In the genomic region with DNA sequence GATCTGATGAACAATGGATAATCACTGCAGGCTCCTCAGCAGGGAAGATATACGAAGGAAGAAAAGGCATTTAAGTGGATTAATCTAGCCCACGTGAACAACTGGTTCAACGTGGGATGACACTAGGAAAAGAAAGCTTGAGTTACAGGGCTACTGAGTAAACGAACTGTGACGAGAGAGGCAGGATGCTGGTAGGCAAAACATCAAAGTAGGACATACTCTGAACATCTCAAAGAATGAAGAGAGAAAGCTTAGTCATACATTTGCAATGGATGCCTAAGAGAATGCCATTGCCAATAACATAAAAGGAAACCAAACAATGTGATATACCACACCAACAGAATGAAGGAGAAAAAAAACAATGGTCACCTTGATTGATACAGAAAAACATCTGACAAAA, we compare ENCODE assay signal across 11 cellular contexts. TPM values are rescaled to one million over a fixed set of nuclear protein-coding genes. Genes with fewer than 3 reads are reported as not detected.
DNase-seq lines count a peak whose midpoint lies in the region; ATAC-seq and TF ChIP-seq lines count a peak whose summit lies in the region.
"Had no signal": no experiment of that assay in that cellular context is flagged by ENCODE, and none has a peak within 500 bp of the region (broad histone marks: within the 10 kb centered on the region; RNA-seq: fewer than 3 reads in every experiment).

No MANE protein-coding gene starts in this region.

- in situ Hi-C loops in G401 (cut with HindIII; ENCODE audit: low sequenced_read_pairs), result no loop called here

- H3K79me2 ChIP-seq in SK-N-SH (ENCODE audit: insufficient read depth), result peaks cover 60% of the 10 kb centered on the region

- H3K4me3 ChIP-seq in SK-N-SH (ENCODE audit: low read depth in 2 of 2, low read length in 1 of 2) (no peak overlapping the region), choroid plexus epithelial cell (ENCODE audit: low read depth, low read length) (no peak overlapping the region), esophagus squamous epithelium (no peak overlapping the region)
- H3K4me3 ChIP-seq: coronary artery, SJCRH30, tibial artery had no signal

- H3K9me3 ChIP-seq in SK-N-SH (no peaks in the 10 kb centered on the region), esophagus squamous epithelium (no peaks in the 10 kb centered on the region)
- H3K9me3 ChIP-seq: SJCRH30, tibial artery had no signal

- H4K20me1 ChIP-seq in SK-N-SH (ENCODE audit: insufficient read depth), result no peaks in the 10 kb centered on the region

- no peak for TF ChIP-seq RAD21 in SK-N-SH (IDR thresholded peaks at IDR 0.05; ENCODE audit: low read length)

- intact Hi-C loops in esophagus squamous epithelium (cut with DNase I), result no loop called here

- POLR2A ChIA-PET in SK-N-SH (lab: Yijun Ruan, JAX), result interaction anchor here (1.2 kb wide), 1 partner anchor 13 kb away, joined by 4 read pairs; a partner anchor contains a TSS

- 84% methylated on average over 5 of the region's 5 CpGs for WGBS in SK-N-SH (ENCODE audit: low lambda C conversion rate)
- 29 to 32% methylated on average over 5 of the region's 5 CpGs for WGBS in esophagus squamous epithelium, 2 donors

- ATAC-seq in SK-N-SH treated with all-trans-retinoic acid at 6 μM for 48 hours (peak; percentile 51), HG03159 (IDR thresholded peaks at IDR 0.05; ENCODE audit: unreplicated experiment) (no peak)

- no peaks in the 10 kb centered on the region for H3K27me3 ChIP-seq in SK-N-SH (ENCODE audit: insufficient read depth)
- H3K27me3 ChIP-seq in esophagus squamous epithelium, result no peaks in the 10 kb centered on the region
- H3K27me3 ChIP-seq: SJCRH30, tibial artery had no signal

- H3K36me3 ChIP-seq in SK-N-SH (replicated peaks in 1 of 2; ENCODE audit: control insufficient read depth in 1 of 2, insufficient read depth in 2 of 2, low read length in 1 of 2), result peaks cover 0 to 9% of the 10 kb centered on the region in 2 experiments
- H3K36me3 ChIP-seq in esophagus squamous epithelium, result peaks cover 0 to 10% (median 0%) of the 10 kb centered on the region in 3 donors
- H3K36me3 ChIP-seq: SJCRH30, tibial artery had no signal

- no peak for DNase-seq in SK-N-SH
- peak; percentile 59 for DNase-seq in NCI-H345 (lab: John Stamatoyannopoulos, UW)
- DNase-seq in choroid plexus epithelial cell (ENCODE audit: low read depth), result peak; percentile 68
- DNase-seq in non-pigmented ciliary epithelial cell (ENCODE audit: low read depth), result peak; percentile 59
- DNase-seq in esophagus squamous epithelium (lab: John Stamatoyannopoulos, UW), result no peak
- no peak for DNase-seq in G401 (ENCODE audit: low spot score)
- DNase-seq: tibial artery had no signal

- no peak for TF ChIP-seq POLR2A in esophagus squamous epithelium (IDR thresholded peaks at IDR 0.05)

- H3K4me1 ChIP-seq in SK-N-SH (ENCODE audit: control insufficient read depth in 1 of 2, insufficient read depth in 2 of 2, low read depth in 1 of 2, low read length in 1 of 2) (peaks cover 0 to 4% of the 10 kb centered on the region in 2 experiments; a peak in 1 of 4 replicates), esophagus squamous epithelium (peaks cover 0 to 16% (median 0%) of the 10 kb centered on the region in 3 donors)
- H3K4me1 ChIP-seq: tibial artery had no signal

- CTCF ChIA-PET in SK-N-SH (lab: Yijun Ruan, JAX), result interaction anchor here (0.9 kb wide), 1 partner anchor 33 kb away, joined by 3 read pairs; no protein-coding TSS in a partner anchor

- peaks cover 5% of the 10 kb centered on the region for H3F3A ChIP-seq in SK-N-SH (replicated peaks; ENCODE audit: insufficient read depth)

- H3K27ac ChIP-seq in SK-N-SH (ENCODE audit: low read depth in 2 of 2, low read length in 1 of 2), result no peak overlapping the region
- no peak overlapping the region for H3K27ac ChIP-seq in esophagus squamous epithelium
- H3K27ac ChIP-seq: coronary artery, SJCRH30, tibial artery had no signal

- no peak overlapping the region for H3K9ac ChIP-seq in SK-N-SH

- no peak for TF ChIP-seq EP300 in SK-N-SH (IDR thresholded peaks at IDR 0.05; ENCODE audit: borderline replicate concordance in 1 of 2, low read depth in 1 of 2, low read length in 1 of 2)

- no peak overlapping the region for H2AFZ ChIP-seq in SK-N-SH (ENCODE audit: low read depth)

- no peaks in the 10 kb centered on the region for H3K9me2 ChIP-seq in SK-N-SH

- TF ChIP-seq CTCF in SK-N-SH (IDR thresholded peaks at IDR 0.05) (no peak), choroid plexus epithelial cell (conservative IDR thresholded peaks at IDR 0.05; ENCODE audit: low read depth, low read length) (no peak), esophagus squamous epithelium (IDR thresholded peaks at IDR 0.05) (no peak)

- H3K4me2 ChIP-seq in SK-N-SH, result no peak overlapping the region

TF ChIP-seq in SK-N-SH treated with all-trans-retinoic acid at 6 μM for 48 hours, 23 proteins besides CTCF, POLR2A, EP300 and RAD21 (continues in another document):
- TF ChIP-seq TCF4 (CRISPR knock-in tag; IDR thresholded peaks at IDR 0.05; ENCODE audit: borderline replicate concordance) (no peak), BACH2 (CRISPR knock-in tag; IDR thresholded peaks at IDR 0.05; ENCODE audit: borderline replicate concordance) (no peak), ZNF8 (CRISPR knock-in tag; IDR thresholded peaks at IDR 0.05) (no peak), ZFP30 (CRISPR knock-in tag; IDR thresholded peaks at IDR 0.05) (no peak), ESRRG (CRISPR knock-in tag; IDR thresholded peaks at IDR 0.05) (no peak), ISL1 (CRISPR knock-in tag; IDR thresholded peaks at IDR 0.05) (no peak), GLIS3 (CRISPR knock-in tag; IDR thresholded peaks at IDR 0.05) (no peak)
- TF ChIP-seq, protein P1, sequence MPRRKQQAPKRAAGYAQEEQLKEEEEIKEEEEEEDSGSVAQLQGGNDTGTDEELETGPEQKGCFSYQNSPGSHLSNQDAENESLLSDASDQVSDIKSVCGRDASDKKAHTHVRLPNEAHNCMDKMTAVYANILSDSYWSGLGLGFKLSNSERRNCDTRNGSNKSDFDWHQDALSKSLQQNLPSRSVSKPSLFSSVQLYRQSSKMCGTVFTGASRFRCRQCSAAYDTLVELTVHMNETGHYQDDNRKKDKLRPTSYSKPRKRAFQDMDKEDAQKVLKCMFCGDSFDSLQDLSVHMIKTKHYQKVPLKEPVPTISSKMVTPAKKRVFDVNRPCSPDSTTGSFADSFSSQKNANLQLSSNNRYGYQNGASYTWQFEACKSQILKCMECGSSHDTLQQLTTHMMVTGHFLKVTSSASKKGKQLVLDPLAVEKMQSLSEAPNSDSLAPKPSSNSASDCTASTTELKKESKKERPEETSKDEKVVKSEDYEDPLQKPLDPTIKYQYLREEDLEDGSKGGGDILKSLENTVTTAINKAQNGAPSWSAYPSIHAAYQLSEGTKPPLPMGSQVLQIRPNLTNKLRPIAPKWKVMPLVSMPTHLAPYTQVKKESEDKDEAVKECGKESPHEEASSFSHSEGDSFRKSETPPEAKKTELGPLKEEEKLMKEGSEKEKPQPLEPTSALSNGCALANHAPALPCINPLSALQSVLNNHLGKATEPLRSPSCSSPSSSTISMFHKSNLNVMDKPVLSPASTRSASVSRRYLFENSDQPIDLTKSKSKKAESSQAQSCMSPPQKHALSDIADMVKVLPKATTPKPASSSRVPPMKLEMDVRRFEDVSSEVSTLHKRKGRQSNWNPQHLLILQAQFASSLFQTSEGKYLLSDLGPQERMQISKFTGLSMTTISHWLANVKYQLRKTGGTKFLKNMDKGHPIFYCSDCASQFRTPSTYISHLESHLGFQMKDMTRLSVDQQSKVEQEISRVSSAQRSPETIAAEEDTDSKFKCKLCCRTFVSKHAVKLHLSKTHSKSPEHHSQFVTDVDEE (CRISPR knock-in tag; IDR thresholded peaks at IDR 0.05), result no peak

TF ChIP-seq in SK-N-SH, 30 proteins besides CTCF, POLR2A, EP300 and RAD21:
- TF ChIP-seq POLR2AphosphoS5 (IDR thresholded peaks at IDR 0.05; ENCODE audit: low read depth, low read length), result no peak
- no peak for TF ChIP-seq FOXM1 (IDR thresholded peaks at IDR 0.05; ENCODE audit: low read depth)
- no peak for TF ChIP-seq ELF1 (IDR thresholded peaks at IDR 0.05)
- TF ChIP-seq NRF1 (IDR thresholded peaks at IDR 0.05; ENCODE audit: low read depth, low read length), result no peak
- TF ChIP-seq, protein P2, sequence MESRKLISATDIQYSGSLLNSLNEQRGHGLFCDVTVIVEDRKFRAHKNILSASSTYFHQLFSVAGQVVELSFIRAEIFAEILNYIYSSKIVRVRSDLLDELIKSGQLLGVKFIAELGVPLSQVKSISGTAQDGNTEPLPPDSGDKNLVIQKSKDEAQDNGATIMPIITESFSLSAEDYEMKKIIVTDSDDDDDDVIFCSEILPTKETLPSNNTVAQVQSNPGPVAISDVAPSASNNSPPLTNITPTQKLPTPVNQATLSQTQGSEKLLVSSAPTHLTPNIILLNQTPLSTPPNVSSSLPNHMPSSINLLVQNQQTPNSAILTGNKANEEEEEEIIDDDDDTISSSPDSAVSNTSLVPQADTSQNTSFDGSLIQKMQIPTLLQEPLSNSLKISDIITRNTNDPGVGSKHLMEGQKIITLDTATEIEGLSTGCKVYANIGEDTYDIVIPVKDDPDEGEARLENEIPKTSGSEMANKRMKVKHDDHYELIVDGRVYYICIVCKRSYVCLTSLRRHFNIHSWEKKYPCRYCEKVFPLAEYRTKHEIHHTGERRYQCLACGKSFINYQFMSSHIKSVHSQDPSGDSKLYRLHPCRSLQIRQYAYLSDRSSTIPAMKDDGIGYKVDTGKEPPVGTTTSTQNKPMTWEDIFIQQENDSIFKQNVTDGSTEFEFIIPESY (IDR thresholded peaks at IDR 0.05; ENCODE audit: borderline replicate concordance, low read depth), result no peak

RNA-seq across cellular contexts. Expression of a gene that starts 12.9 kb away (rescaled TPM):
- 18.3 and 20.0 TPM in 2 replicates for polyA plus RNA-seq in SK-N-SH (2012; rRNA removed)
- polyA plus RNA-seq in SK-N-SH (2012; cell fraction: cytosol; rRNA removed), result 16.0 and 20.8 TPM in 2 replicates
- 22.6 and 45.7 TPM in 2 replicates for polyA plus RNA-seq in SK-N-SH (2012; cell fraction: nucleus; rRNA removed)
- 10 to 100 TPM; 11.4 to 38.6 (median 16.0) TPM for total RNA-seq in esophagus squamous epithelium
- total RNA-seq in G401 (2014; rRNA removed; shearing (Covaris generic)), result 37.8 and 40.4 TPM in 2 replicates

RNA-seq across cellular contexts. Expression of a gene that starts 42.2 kb away (rescaled TPM):
- polyA plus RNA-seq in SK-N-SH (2012; rRNA removed), result not detected in 2 replicates
- not detected in 2 replicates for polyA plus RNA-seq in SK-N-SH (2012; cell fraction: cytosol; rRNA removed)
- polyA plus RNA-seq in SK-N-SH (2012; cell fraction: nucleus; rRNA removed), result not detected in 2 replicates
- under 1 TPM in 3 of 4 donors, not detected in 1; 0.15 to 0.64 (median 0.19) TPM for total RNA-seq in esophagus squamous epithelium
- total RNA-seq in G401 (2014; rRNA removed; shearing (Covaris generic)), result not detected in 2 replicates
- total RNA-seq: SJCRH30 had no signal

Comparison
In these comparisons a context has a peak if more than half of its experiments do, and no peak if none do; other contexts are left out.
1. DNase-seq: peak in NCI-H345 (single experiment), choroid plexus epithelial cell (single experiment) and non-pigmented ciliary epithelial cell (single experiment); none in SK-N-SH (single experiment), esophagus squamous epithelium (single experiment) and G401 (single experiment).